Comparison of ENCODE assay signal across 8 cellular contexts in genomic region chr9:97696823-97697601, GRCh38. TPM values are rescaled to one million over a fixed set of nuclear protein-coding genes. Genes with fewer than 3 reads are reported as not detected.
DNase-seq lines count a peak whose midpoint lies in the region; ATAC-seq and TF ChIP-seq lines count a peak whose summit lies in the region.

TSS of gene XPA (minus strand) at chr9:97697340. CDS start at chr9:97697292, 48 bp downstream.

- TF ChIP-seq POLR2A in adrenal gland (IDR thresholded peaks at IDR 0.05) = peak; percentile 89 to 95
- TF ChIP-seq POLR2A in upper lobe of left lung (IDR thresholded peaks at IDR 0.05) = peak in 3 of 4 donors; percentile 93 to 95 (median 94)

- peaks cover 19 to 33% of the 10 kb centered on the region in 2 donors for H3K4me1 ChIP-seq in adrenal gland (replicated peaks in 1 of 2)
- H3K4me1 ChIP-seq in upper lobe of left lung = peaks cover 21 to 30% (median 23%) of the 10 kb centered on the region in 4 donors

- no peaks in the 10 kb centered on the region for H3K27me3 ChIP-seq in adrenal gland
- H3K27me3 ChIP-seq in upper lobe of left lung = no peaks in the 10 kb centered on the region

- TF ChIP-seq EP300 in upper lobe of left lung (IDR thresholded peaks at IDR 0.05) = peak in 1 of 4 donors; percentile 31

- TF ChIP-seq CTCF in GM13976 (IDR thresholded peaks at IDR 0.05; ENCODE audit: borderline replicate concordance, control extremely low read depth, extremely low read depth, insufficient read depth, missing control alignments) (no peak), adrenal gland (IDR thresholded peaks at IDR 0.05) (peak in 1 of 6 experiments; percentile 23), upper lobe of left lung (IDR thresholded peaks at IDR 0.05) (peak in 2 of 6 experiments; percentile 19 to 35)

- H3K27ac ChIP-seq in adrenal gland = peak within 1 kb of the TSS; percentile 51 to 96 (median 93)
- peak within 1 kb of the TSS; percentile 87 to 97 (median 94) for H3K27ac ChIP-seq in upper lobe of left lung

- DNase-seq in GM13976 (ENCODE audit: low spot score) (peak; percentile 99), NCI-H1436 treated with DMSO at 0.1 percent for 48 hours (lab: John Stamatoyannopoulos, UW) (peak; percentile 67), T-helper 1 cell (peak; percentile 95 to 98 (median 97)), adrenal gland (peak; percentile 94 to 97 (median 96)), left cardiac atrium (peak; percentile 98), posterior vena cava (ENCODE audit: low spot score) (peak; percentile 99), upper lobe of left lung (peak; percentile 98 to 99)

- 0 to 2% (median 1%) methylated on average over 11 to 80 of the region's 80 CpGs for whole genome bisulfite sequencing in adrenal gland, 4 donors
- WGBS in upper lobe of left lung, 2 donors = 0 to 1% methylated on average over 16 to 28 of the region's 80 CpGs

- intact Hi-C loops in adrenal gland (cut with DNase I) = no loop called here
- intact Hi-C loops in left cardiac atrium (cut with DNase I) = no loop called here
- intact Hi-C loops in posterior vena cava (cut with DNase I) = no loop called here

- H3K4me3 ChIP-seq in adrenal gland (peak within 1 kb of the TSS; percentile 38 to 88 (median 63)), upper lobe of left lung (peak within 1 kb of the TSS; percentile 51 to 95 (median 82))

- H3K36me3 ChIP-seq in adrenal gland (replicated peaks in 1 of 2) = peaks cover 0 to 6% of the 10 kb centered on the region in 2 donors
- H3K36me3 ChIP-seq in upper lobe of left lung = peaks cover 0 to 7% (median 0%) of the 10 kb centered on the region in 4 donors

- in situ Hi-C loops in GM13976 (cut with MboI; ENCODE audit: low sequenced_read_pairs, unreplicated experiment) = no loop called here

- ATAC-seq in HG02840 (IDR thresholded peaks at IDR 0.05; ENCODE audit: low FRiP score, unreplicated experiment) (peak; percentile 87), left cardiac atrium (peak; percentile 99), upper lobe of left lung (ENCODE audit: low FRiP score in 2 of 2) (peak; percentile 98 to 100)

- H3K9me3 ChIP-seq in adrenal gland (replicated peaks in 1 of 3) = no peaks in the 10 kb centered on the region
- H3K9me3 ChIP-seq in upper lobe of left lung = no peaks in the 10 kb centered on the region

RNA-seq across cellular contexts. Expression of gene XPA, which starts in this region (rescaled TPM):
- 10 to 100 TPM in 7 of 8 donors, 1 to 10 TPM in 1; 7.5 to 17.5 (median 15.3) TPM for total RNA-seq in adrenal gland
- 10 to 100 TPM in 2 of 3 donors, 1 to 10 TPM in 1; 8.9 to 18.0 (median 15.4) TPM for polyA plus RNA-seq in adrenal gland
- 10 to 100 TPM in 1 of 2 donors, 1 to 10 TPM in 1; 5.7 to 14.2 TPM for total RNA-seq in left cardiac atrium
- 10 to 100 TPM; 15.1 to 18.8 TPM for total RNA-seq in posterior vena cava
- total RNA-seq in upper lobe of left lung = 10 to 100 TPM; 10.4 to 26.8 (median 11.5) TPM

Comparison
In these comparisons a context has a peak if more than half of its experiments do, and no peak if none do; other contexts are left out.
1. Peak in every context shown above with its lines: DNase-seq, ATAC-seq, H3K4me3 ChIP-seq and H3K27ac ChIP-seq.